In genomic region chr7:105897999-105898398, GRCh38 we compare ENCODE assay signal across 24 cellular contexts. TPM values are rescaled to one million over a fixed set of nuclear protein-coding genes. Genes with fewer than 3 reads are reported as not detected.
DNase-seq lines count a peak whose midpoint lies in the region; ATAC-seq and TF ChIP-seq lines count a peak whose summit lies in the region.
"Had no signal": no experiment of that assay in that cellular context is flagged by ENCODE, and none has a peak within 500 bp of the region (broad histone marks: within the 10 kb centered on the region; RNA-seq: fewer than 3 reads in every experiment).

No MANE protein-coding gene starts in this region.

- peak overlapping the region; percentile 58 for H3K27ac ChIP-seq in colonic mucosa
- H3K27ac ChIP-seq in mucosa of rectum (ENCODE audit: low read depth in 2 of 2, low read length in 2 of 2) = peak overlapping the region; percentile 26 to 73
- H3K27ac ChIP-seq in transverse colon = peak overlapping the region in 3 of 4 donors; percentile 64 to 73 (median 72)
- no peak overlapping the region for H3K27ac ChIP-seq in Peyer's patch
- H3K27ac ChIP-seq: A549; BLaER1 treated with 17β-estradiol and CSF1 and Interleukin-3, amounts not matched to agents 10 nM and 100 nM; C4-2B had no signal

- no peak for TF ChIP-seq CTCF in colonic mucosa (IDR thresholded peaks at IDR 0.05)
- no peak for TF ChIP-seq CTCF in transverse colon (IDR thresholded peaks at IDR 0.05)
- TF ChIP-seq CTCF in Peyer's patch (IDR thresholded peaks at IDR 0.05) = no peak

- H3K4me1 ChIP-seq in colonic mucosa (peaks cover 6% of the 10 kb centered on the region), mucosa of rectum (ENCODE audit: control insufficient read depth in 2 of 2, insufficient read depth in 2 of 2, low read length in 2 of 2) (peaks cover 7 to 25% of the 10 kb centered on the region in 2 donors), transverse colon (peaks cover 0 to 30% (median 22%) of the 10 kb centered on the region in 4 donors), Peyer's patch (no peaks in the 10 kb centered on the region)
- H3K4me1 ChIP-seq: A549; BLaER1 treated with 17β-estradiol and CSF1 and Interleukin-3, amounts not matched to agents 10 nM and 100 nM had no signal

- WGBS in transverse colon (ENCODE audit: low coverage in 1 of 2), 2 donors = 40% methylated on average over 3 of the region's 3 CpGs

- no peak for TF ChIP-seq EP300 in transverse colon (IDR thresholded peaks at IDR 0.05; ENCODE audit: low read depth)

- H3K27me3 ChIP-seq in colonic mucosa = no peaks in the 10 kb centered on the region
- H3K27me3 ChIP-seq in mucosa of rectum (ENCODE audit: control insufficient read depth in 2 of 2, insufficient read depth in 2 of 2, low read length in 2 of 2) = no peaks in the 10 kb centered on the region
- H3K27me3 ChIP-seq in transverse colon = no peaks in the 10 kb centered on the region
- H3K27me3 ChIP-seq in Peyer's patch = no peaks in the 10 kb centered on the region
- H3K27me3 ChIP-seq: BLaER1 treated with 17β-estradiol and CSF1 and Interleukin-3, amounts not matched to agents 10 nM and 100 nM had no signal

- H3K4me3 ChIP-seq in colonic mucosa = no peak overlapping the region
- no peak overlapping the region for H3K4me3 ChIP-seq in mucosa of rectum (ENCODE audit: low read length in 2 of 2)
- H3K4me3 ChIP-seq in transverse colon = no peak overlapping the region
- H3K4me3 ChIP-seq in Peyer's patch = no peak overlapping the region
- H3K4me3 ChIP-seq: A549; BLaER1 treated with 17β-estradiol and CSF1 and Interleukin-3, amounts not matched to agents 10 nM and 100 nM; GM12878 had no signal

- intact Hi-C loops in colonic mucosa (cut with DNase I) (no loop called here), left colon (cut with DNase I, micrococcal nuclease) (no loop called here), transverse colon (cut with DNase I; ENCODE audit: low total_unique reads) (no loop called here)

- H3K36me3 ChIP-seq in colonic mucosa (no peaks in the 10 kb centered on the region), mucosa of rectum (ENCODE audit: control insufficient read depth in 2 of 2, insufficient read depth in 2 of 2, low read length in 2 of 2) (no peaks in the 10 kb centered on the region), transverse colon (no peaks in the 10 kb centered on the region), Peyer's patch (no peaks in the 10 kb centered on the region)
- H3K36me3 ChIP-seq: BLaER1 treated with 17β-estradiol and CSF1 and Interleukin-3, amounts not matched to agents 10 nM and 100 nM had no signal

- in situ Hi-C loops in transverse colon (cut with MboI; ENCODE audit: low pct_ligation_motif_present in 1 of 4, low pct_unique_long_range_greater_than_20kb in 1 of 4, low sequenced_read_pairs in 3 of 4) = no loop called here

- DNase-seq in colonic mucosa (no peak), left colon (no peak), transverse colon (no peak), A172 (ENCODE audit: low spot score) (no peak), superior temporal gyrus (ENCODE audit: extremely low spot score) (no peak), HPDE6-E6E7 (ENCODE audit: extremely low spot score) (no peak), Peyer's patch (no peak)
- DNase-seq: 8988T; AML-193; CD4-positive, alpha-beta memory T cell; CD8-positive, alpha-beta memory T cell; COR-L47; DMS 273 treated with DMSO at 0.1 percent for 48 hours; DMS153; DMS53; DMS79; DND-41; EL; GDM1 had no signal

- H3K9me3 ChIP-seq in colonic mucosa (no peaks in the 10 kb centered on the region), mucosa of rectum (ENCODE audit: control insufficient read depth in 2 of 2, low read length in 2 of 2) (no peaks in the 10 kb centered on the region), transverse colon (no peaks in the 10 kb centered on the region), Peyer's patch (no peaks in the 10 kb centered on the region)
- H3K9me3 ChIP-seq: A549; BLaER1 treated with 17β-estradiol and CSF1 and Interleukin-3, amounts not matched to agents 10 nM and 100 nM had no signal

- peak; percentile 78 for ATAC-seq in left colon
- ATAC-seq: A549, GM12878 had no signal

- H3K9ac ChIP-seq in colonic mucosa (ENCODE audit: low read depth in 2 of 2, low read length in 2 of 2) = no peak overlapping the region
- no peak overlapping the region for H3K9ac ChIP-seq in mucosa of rectum (ENCODE audit: low read depth in 1 of 2, low read length in 2 of 2)
- H3K9ac ChIP-seq: BLaER1 treated with 17β-estradiol and CSF1 and Interleukin-3, amounts not matched to agents 10 nM and 100 nM had no signal

- TF ChIP-seq POLR2A in transverse colon (IDR thresholded peaks at IDR 0.05) (no peak), Peyer's patch (IDR thresholded peaks at IDR 0.05) (no peak)

RNA-seq across cellular contexts. Expression of gene ATXN7L1, which starts 21.6 kb away (rescaled TPM):
- total RNA-seq in colonic mucosa = 10 to 100 TPM; 13.0 to 15.1 TPM
- total RNA-seq in left colon = 10 to 100 TPM; 19.6 to 22.1 TPM
- 10 to 100 TPM; 12.3 to 28.8 (median 21.0) TPM for total RNA-seq in transverse colon
- total RNA-seq in A172 (2014; rRNA removed; shearing (Covaris generic)) = 1.6 and 10.2 TPM in 2 replicates
- total RNA-seq in Peyer's patch = 10 to 100 TPM; 30.8 to 45.8 (median 39.3) TPM

Comparison
In these comparisons a context has a peak if more than half of its experiments do, and no peak if none do; other contexts are left out.
1. H3K27ac ChIP-seq: peak in colonic mucosa (single experiment), mucosa of rectum (2 of 2) and transverse colon (3 of 4); none in Peyer's patch (0 of 4).